ENCODE assay signal across 11 cellular contexts in the genomic region with DNA sequence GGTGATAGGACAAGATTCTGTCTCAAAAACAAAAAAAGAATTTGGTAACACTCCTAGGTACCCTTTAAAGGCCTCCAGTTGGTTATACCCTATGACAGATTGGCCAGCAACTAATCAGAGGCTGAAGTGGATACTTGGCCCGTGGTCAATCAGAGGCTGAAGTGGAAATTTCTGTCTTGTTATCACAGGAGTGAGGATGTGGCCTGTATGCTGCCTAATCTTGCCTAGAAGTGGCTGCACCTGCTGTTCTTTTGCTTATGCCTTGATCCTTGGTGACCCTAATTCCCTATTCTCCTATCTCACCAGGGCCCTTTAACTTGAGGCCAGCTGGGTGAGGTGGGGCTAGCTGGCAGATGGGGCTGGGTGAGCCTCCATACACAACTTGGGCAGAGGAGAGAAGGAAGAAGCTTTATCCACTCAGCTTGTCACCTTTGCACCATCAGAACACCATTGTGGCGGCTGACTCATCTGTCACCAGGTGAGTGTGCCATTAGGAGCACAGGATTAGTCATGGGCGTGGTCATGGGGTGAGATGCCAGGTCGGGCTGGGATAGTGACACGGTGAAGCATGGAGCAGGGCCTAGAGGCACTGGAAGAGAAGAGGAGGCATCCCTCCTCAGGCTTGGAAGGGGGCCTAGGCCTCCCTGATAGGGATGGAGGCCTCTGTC. TPM values are rescaled to one million over a fixed set of nuclear protein-coding genes. Genes with fewer than 3 reads are reported as not detected.
DNase-seq lines count a peak whose midpoint lies in the region; ATAC-seq, FAIRE-seq and TF ChIP-seq lines count a peak whose summit lies in the region.
"Had no signal": no experiment of that assay in that cellular context is flagged by ENCODE, and none has a peak within 500 bp of the region (broad histone marks: within the 10 kb centered on the region; RNA-seq: fewer than 3 reads in every experiment).

No MANE protein-coding gene starts in this region.

- H3K4me3 Mint-ChIP-seq in activated naive CD4-positive, alpha-beta T cell treated with anti-CD3 and anti-CD28 coated beads, Interleukin-2, amount 10 ng/mL, durations not matched to agents 7 days and 5 days: no peak overlapping the region
- H3K4me3 Mint-ChIP-seq: dendritic cell treated with granulocyte-macrophage colony-stimulating factor and Interleukin-4, amounts not matched to agents 40 ng/mL and 50 ng/mL, for 4 days had no signal

- no peak for DNase-seq in A549 (ENCODE audit: low read depth in 1 of 2, low spot score in 1 of 2)
- DNase-seq in activated naive CD4-positive, alpha-beta T cell treated with anti-CD3 and anti-CD28 coated beads, Interleukin-2, amount 10 ng/mL, durations not matched to agents 7 days and 5 days: peak; percentile 35
- DNase-seq in myocyte (ENCODE audit: low read depth): peak; percentile 51
- no peak for DNase-seq in KG1 (lab: John Stamatoyannopoulos, UW)
- no peak for DNase-seq in NCI-H1092 (lab: John Stamatoyannopoulos, UW)
- no peak for DNase-seq in H4 (ENCODE audit: low spot score)
- DNase-seq: NCI-H2107 had no signal

- TF ChIP-seq EP300 in A549 (IDR thresholded peaks at IDR 0.05): no peak

- peaks cover 33% of the 10 kb centered on the region for H3K4me1 Mint-ChIP-seq in activated naive CD4-positive, alpha-beta T cell treated with anti-CD3 and anti-CD28 coated beads, Interleukin-2, amount 10 ng/mL, durations not matched to agents 7 days and 5 days

- TF ChIP-seq CTCF in A549 (IDR thresholded peaks at IDR 0.05): no peak
- no peak for TF ChIP-seq CTCF in KMS-11 (conservative IDR thresholded peaks at IDR 0.05; ENCODE audit: low read depth, low read length)

- POLR2A ChIA-PET in A549 (lab: Yijun Ruan, JAX): no interaction called here

- no peak overlapping the region for H3K9ac ChIP-seq in KMS-11

- no peak for ATAC-seq in A549
- ATAC-seq in GM21515 (IDR thresholded peaks at IDR 0.05; ENCODE audit: unreplicated experiment): no peak

- no peak for TF ChIP-seq RAD21 in A549 (conservative IDR thresholded peaks at IDR 0.05 in 1 of 2, IDR thresholded peaks at IDR 0.05 in 1 of 2)

- no peak overlapping the region for H3K27ac Mint-ChIP-seq in activated naive CD4-positive, alpha-beta T cell treated with anti-CD3 and anti-CD28 coated beads, Interleukin-2, amount 10 ng/mL, durations not matched to agents 7 days and 5 days
- H3K27ac Mint-ChIP-seq: dendritic cell treated with granulocyte-macrophage colony-stimulating factor and Interleukin-4, amounts not matched to agents 40 ng/mL and 50 ng/mL, for 4 days had no signal

- H3K36me3 Mint-ChIP-seq in activated naive CD4-positive, alpha-beta T cell treated with anti-CD3 and anti-CD28 coated beads, Interleukin-2, amount 10 ng/mL, durations not matched to agents 7 days and 5 days: no peaks in the 10 kb centered on the region

- H3K9me3 Mint-ChIP-seq in activated naive CD4-positive, alpha-beta T cell treated with anti-CD3 and anti-CD28 coated beads, Interleukin-2, amount 10 ng/mL, durations not matched to agents 7 days and 5 days: no peaks in the 10 kb centered on the region
- H3K9me3 Mint-ChIP-seq: dendritic cell treated with granulocyte-macrophage colony-stimulating factor and Interleukin-4, amounts not matched to agents 40 ng/mL and 50 ng/mL, for 4 days had no signal

- H3K4me1 ChIP-seq in A549: peaks cover 22% of the 10 kb centered on the region
- peaks cover 65% of the 10 kb centered on the region for H3K4me1 ChIP-seq in KMS-11 (ENCODE audit: low read depth, poor library complexity, severe bottlenecking)

- no peaks in the 10 kb centered on the region for H3K9me3 ChIP-seq in A549
- H3K9me3 ChIP-seq: prostate gland had no signal

- H3K4me2 ChIP-seq in A549: no peak overlapping the region
- peak overlapping the region; percentile 97; the same call in 1 of the 2 replicates for H3K4me2 ChIP-seq in KMS-11

- WGBS in A549 (ENCODE audit: missing lambda C conversion rate): 58% methylated on average over 4 of the region's 5 CpGs

- no peaks in the 10 kb centered on the region for H3K27me3 Mint-ChIP-seq in activated naive CD4-positive, alpha-beta T cell treated with anti-CD3 and anti-CD28 coated beads, Interleukin-2, amount 10 ng/mL, durations not matched to agents 7 days and 5 days
- H3K27me3 Mint-ChIP-seq: dendritic cell treated with granulocyte-macrophage colony-stimulating factor and Interleukin-4, amounts not matched to agents 40 ng/mL and 50 ng/mL, for 4 days had no signal

- H3K4me3 ChIP-seq in A549 (no peak overlapping the region), KMS-11 (IDR thresholded peaks at IDR 0.05; ENCODE audit: insufficient read depth, low read depth, low read length) (no peak overlapping the region)
- H3K4me3 ChIP-seq: prostate gland had no signal

- no peaks in the 10 kb centered on the region for H3K27me3 ChIP-seq in KMS-11 (ENCODE audit: insufficient read depth, low read depth)

- H3K27ac ChIP-seq in A549 (peak overlapping the region in 1 of 2 experiments; percentile 77; a peak in 2 of 6 replicates), KMS-11 (peak overlapping the region; percentile 55; the same call in 1 of the 2 replicates)

- H3K79me2 ChIP-seq in KMS-11 (ENCODE audit: insufficient read depth, low read depth): no peaks in the 10 kb centered on the region

- FAIRE-seq in A549 (lab: Jason Lieb, UNC): no peak

- no peak for TF ChIP-seq POLR2A in A549 (IDR thresholded peaks at IDR 0.05; ENCODE audit: low read length)

- no peaks in the 10 kb centered on the region for H3K36me3 ChIP-seq in KMS-11 (ENCODE audit: insufficient read depth)
- H3K36me3 ChIP-seq: prostate gland had no signal

- CTCF ChIA-PET in A549 (lab: Yijun Ruan, JAX): interaction anchor here (1.4 to 7.1 kb wide), 4 partner anchors 13 to 289 kb away, joined by 3 to 52 read pairs (median 8); a partner anchor contains a TSS
- CTCF ChIA-PET in activated naive CD4-positive, alpha-beta T cell treated with anti-CD3 and anti-CD28 coated beads, Interleukin-2, amount 10 ng/mL, durations not matched to agents 7 days and 5 days (lab: Charles Lee): interaction anchor here (0.6 to 1.1 kb wide), 3 partner anchors 180 to 414 kb away, joined by 3 read pairs; a partner anchor contains a TSS

- no peak overlapping the region for H2AFZ ChIP-seq in KMS-11 (ENCODE audit: low read depth)

- H4K20me1 ChIP-seq in KMS-11 (ENCODE audit: insufficient read depth): no peaks in the 10 kb centered on the region

TF ChIP-seq in A549, 52 proteins besides CTCF, POLR2A, EP300 and RAD21:
- peak; percentile 89 for TF ChIP-seq RFX5 (IDR thresholded peaks at IDR 0.05)
- TF ChIP-seq EHF (CRISPR knock-in tag; IDR thresholded peaks at IDR 0.05): no peak

RNA-seq across cellular contexts. Expression of a gene that starts 41.5 kb away (rescaled TPM):
- polyA plus RNA-seq in A549 (2011; rRNA removed) (63.2 and 105 TPM in 2 replicates), A549 (2017; fragmentation: RNase III; extraction: RNeasy Plus Mini Kit Qiagen cat#74134 plus additional on column Dnase treatment) (51.1 to 59.8 TPM (median 57.2 TPM) in 3 replicates)
- 13.0 and 20.8 TPM in 2 replicates for polyA plus RNA-seq in A549 (2012; cell fraction: cytosol; rRNA removed)
- polyA plus RNA-seq in A549 (2012; cell fraction: nucleus; rRNA removed): 5.2 and 12.4 TPM in 2 replicates
- polyA minus RNA-seq in A549 (2011; rRNA and poly(A)+ RNA removed): 26.5 and 30.8 TPM in 2 replicates
- total RNA-seq in myocyte: 75.6 and 80.3 TPM in 2 replicates
- polyA plus RNA-seq in myocyte (2012): 64.3 TPM
- 62.9 and 101 TPM in 2 replicates for total RNA-seq in H4 (2014; rRNA removed; shearing (Covaris generic))

RNA-seq across cellular contexts. Expression of a gene that starts 57.5 kb away (rescaled TPM):
- polyA plus RNA-seq in A549 (2011; rRNA removed): 23.6 and 23.7 TPM in 2 replicates
- 6.0 and 7.1 TPM in 2 replicates for polyA plus RNA-seq in A549 (2012; cell fraction: cytosol; rRNA removed)
- polyA plus RNA-seq in A549 (2012; cell fraction: nucleus; rRNA removed): 4.4 and 4.8 TPM in 2 replicates
- polyA plus RNA-seq in A549 (2017; fragmentation: RNase III; extraction: RNeasy Plus Mini Kit Qiagen cat#74134 plus additional on column Dnase treatment): 10.4 to 11.6 TPM (median 10.9 TPM) in 3 replicates
- polyA minus RNA-seq in A549 (2011; rRNA and poly(A)+ RNA removed): 19.5 and 21.0 TPM in 2 replicates
- total RNA-seq in myocyte: 23.7 and 29.0 TPM in 2 replicates
- polyA plus RNA-seq in myocyte (2012): 15.8 TPM
- 16.4 and 23.3 TPM in 2 replicates for total RNA-seq in H4 (2014; rRNA removed; shearing (Covaris generic))

Comparison
In these comparisons a context has a peak if more than half of its experiments do, and no peak if none do; other contexts are left out.
1. DNase-seq: peak in activated naive CD4-positive, alpha-beta T cell treated with anti-CD3 and anti-CD28 coated beads, Interleukin-2, amount 10 ng/mL, durations not matched to agents 7 days and 5 days (single experiment) and myocyte (single experiment); none in A549 (0 of 2), KG1 (single experiment), NCI-H1092 (single experiment) and H4 (single experiment).